In the genomic region with DNA sequence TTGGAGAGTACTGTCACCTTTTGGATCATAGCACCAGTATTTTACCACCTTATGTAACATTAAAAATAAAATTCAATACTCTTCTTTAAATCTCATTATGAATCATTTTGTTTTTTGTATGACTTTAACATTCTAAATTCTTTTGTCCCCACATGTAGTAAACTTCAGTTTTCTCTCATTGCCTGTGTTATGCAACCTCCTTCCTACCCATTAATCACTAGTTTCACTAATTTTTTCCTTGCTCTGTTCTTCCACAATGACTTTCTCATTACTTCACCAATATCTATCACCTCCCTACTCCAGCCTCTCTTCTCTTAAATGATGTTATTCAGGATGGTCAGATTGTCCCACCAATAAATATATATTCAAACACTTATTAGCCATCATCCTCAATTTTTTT, we compare ENCODE assay signal across 1 cellular context.
TF ChIP-seq lines count a peak whose summit lies in the region.

No MANE protein-coding gene starts in this region.

TF ChIP-seq in HCT116, 20 proteins besides CTCF, POLR2A, EP300 and RAD21:
- TF ChIP-seq CBX3 (IDR thresholded peaks at IDR 0.05; ENCODE audit: low read depth) (no peak), JUND (IDR thresholded peaks at IDR 0.05) (no peak), SRF (IDR thresholded peaks at IDR 0.05; ENCODE audit: low read depth) (no peak), ZFX (IDR thresholded peaks at IDR 0.05) (no peak), POLR2AphosphoS5 (IDR thresholded peaks at IDR 0.05; ENCODE audit: low read depth, low read length) (no peak), ZNF274 (IDR thresholded peaks at IDR 0.05; ENCODE audit: low read depth, low read length) (no peak), SIN3A (IDR thresholded peaks at IDR 0.05; ENCODE audit: low read depth) (no peak), FOSL1 (IDR thresholded peaks at IDR 0.05; ENCODE audit: low read depth) (no peak), EGR1 (IDR thresholded peaks at IDR 0.05; ENCODE audit: low read depth) (no peak), CEBPB (IDR thresholded peaks at IDR 0.05; ENCODE audit: low read depth) (no peak), SP1 (IDR thresholded peaks at IDR 0.05; ENCODE audit: low read depth) (no peak), EZH2phosphoT487 (IDR thresholded peaks at IDR 0.05; ENCODE audit: borderline replicate concordance) (no peak)
- TF ChIP-seq, protein P1, sequence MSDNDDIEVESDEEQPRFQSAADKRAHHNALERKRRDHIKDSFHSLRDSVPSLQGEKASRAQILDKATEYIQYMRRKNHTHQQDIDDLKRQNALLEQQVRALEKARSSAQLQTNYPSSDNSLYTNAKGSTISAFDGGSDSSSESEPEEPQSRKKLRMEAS (IDR thresholded peaks at IDR 0.05), result no peak
